12 cellular contexts compared by ENCODE assay signal in the genomic region with DNA sequence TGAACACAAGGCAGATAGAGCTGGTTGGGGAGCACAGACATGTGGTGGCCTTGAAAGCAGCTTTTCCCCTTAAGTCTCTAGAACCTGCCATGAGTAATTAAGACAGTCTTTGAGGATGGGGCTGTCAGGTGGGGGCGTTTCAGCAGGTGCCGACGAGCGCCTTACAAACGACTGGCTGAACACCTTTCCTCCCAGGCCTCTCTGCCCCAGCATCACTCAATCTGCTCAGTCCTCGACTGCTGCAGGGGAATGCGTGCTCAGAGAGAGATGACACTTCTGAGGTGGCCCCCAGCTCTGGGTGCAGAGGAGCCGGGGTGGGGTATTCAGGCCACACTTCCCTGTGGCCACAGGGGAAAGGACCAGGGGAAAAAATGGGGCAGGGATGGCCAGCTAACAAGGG. TPM values are rescaled to one million over a fixed set of nuclear protein-coding genes. Genes with fewer than 3 reads are reported as not detected.
DNase-seq lines count a peak whose midpoint lies in the region; ATAC-seq and TF ChIP-seq lines count a peak whose summit lies in the region.
"Had no signal": no experiment of that assay in that cellular context is flagged by ENCODE, and none has a peak within 500 bp of the region (broad histone marks: within the 10 kb centered on the region; RNA-seq: fewer than 3 reads in every experiment).

No MANE protein-coding gene starts in this region.

- POLR2A ChIA-PET in OCI-LY7 (lab: Charles Lee), result no interaction called here

- peaks cover 79% of the 10 kb centered on the region for H3K36me3 Mint-ChIP-seq in activated T-cell treated with anti-CD3 and anti-CD28 coated beads, Interleukin-2, amount 50 U/mL, for 24 hours (ENCODE audit: low read depth)

- ATAC-seq in lung (ENCODE audit: insufficient read depth, low FRiP score), result no peak
- ATAC-seq: activated CD4-positive, CD25-positive, alpha-beta regulatory T cell treated with anti-CD3 and anti-CD28 coated beads, Interleukin-2, amount 50 U/mL, for 24 hours had no signal

- no peak overlapping the region for H3K4me3 Mint-ChIP-seq in activated T-cell treated with anti-CD3 and anti-CD28 coated beads, Interleukin-2, amount 50 U/mL, for 24 hours
- H3K4me3 Mint-ChIP-seq: naive B cell had no signal

- H3K4me3 ChIP-seq in OCI-LY7 (ENCODE audit: low read depth, low read length, poor library complexity, severe bottlenecking) (no peak overlapping the region), choroid plexus epithelial cell (ENCODE audit: low read depth, low read length) (peak overlapping the region; percentile 53), lung (no peak overlapping the region)

- no peaks in the 10 kb centered on the region for H3K9me3 Mint-ChIP-seq in activated T-cell treated with anti-CD3 and anti-CD28 coated beads, Interleukin-2, amount 50 U/mL, for 24 hours
- H3K9me3 Mint-ChIP-seq: activated T-helper 2 cell treated with anti-CD3 and anti-CD28 coated beads, Interferon-gamma antibody, Interleukin-2, Interleukin-4, amounts not matched to agents 10 μg/mL and 5 μg/mL and 100 μg/mL, durations not matched to agents 14 hours and 24 hours and 36 hours; naive B cell had no signal

- CTCF ChIA-PET in OCI-LY7 (lab: Charles Lee; ENCODE audit: unreplicated experiment), result no interaction called here

- no peak overlapping the region for H3K27ac ChIP-seq in OCI-LY7 (ENCODE audit: low read depth, low read length, poor library complexity, severe bottlenecking)
- peak overlapping the region; percentile 80 to 81 for H3K27ac ChIP-seq in lung (ENCODE audit: low read depth in 1 of 2, low read length in 1 of 2)
- peak overlapping the region; percentile 83 for H3K27ac ChIP-seq in temporal lobe (ENCODE audit: low read depth, low read length)

- H3K9me2 ChIP-seq in OCI-LY7 (ENCODE audit: insufficient read depth, low read length), result no peaks in the 10 kb centered on the region

- H3K27ac Mint-ChIP-seq in activated T-cell treated with anti-CD3 and anti-CD28 coated beads, Interleukin-2, amount 50 U/mL, for 24 hours, result no peak overlapping the region
- H3K27ac Mint-ChIP-seq: activated T-helper 2 cell treated with anti-CD3 and anti-CD28 coated beads, Interferon-gamma antibody, Interleukin-2, Interleukin-4, amounts not matched to agents 10 μg/mL and 5 μg/mL and 100 μg/mL, durations not matched to agents 14 hours and 24 hours and 36 hours had no signal

- H3K4me1 ChIP-seq in OCI-LY7 (ENCODE audit: insufficient read depth, low read length, poor library complexity, severe bottlenecking) (no peaks in the 10 kb centered on the region), lung (ENCODE audit: control insufficient read depth in 2 of 2, insufficient read depth in 2 of 2, low read length in 2 of 2) (peaks cover 6 to 11% of the 10 kb centered on the region in 2 donors)

- H3K27me3 ChIP-seq in lung (ENCODE audit: control insufficient read depth, insufficient read depth), result no peaks in the 10 kb centered on the region

- WGBS in lung, 2 donors, result 87 to 92% methylated on average over 8 of the region's 8 CpGs

- no peak overlapping the region for H3K4me2 ChIP-seq in OCI-LY7 (ENCODE audit: low read length)

- TSS peak; percentile 49 for BruUV-seq in OCI-LY7 (replicated peaks; lab: Mats Ljungman, UMichigan)

- peaks cover 85% of the 10 kb centered on the region for H3K36me3 ChIP-seq in OCI-LY7 (ENCODE audit: insufficient read depth, low read length)
- H3K36me3 ChIP-seq in lung (ENCODE audit: control insufficient read depth in 2 of 2, insufficient read depth in 2 of 2, low read length in 2 of 2), result peaks cover 22 to 49% of the 10 kb centered on the region in 2 donors

- intact Hi-C loops in OCI-LY7 (cut with micrococcal nuclease; ENCODE audit: unreplicated experiment), result no loop called here

- H3K9me3 ChIP-seq in OCI-LY7 (ENCODE audit: low read length), result no peaks in the 10 kb centered on the region
- H3K9me3 ChIP-seq in lung (ENCODE audit: control insufficient read depth in 2 of 2, insufficient read depth in 1 of 2, low read length in 1 of 2), result no peaks in the 10 kb centered on the region

- TF ChIP-seq CTCF in OCI-LY7 (conservative IDR thresholded peaks at IDR 0.05; ENCODE audit: low read length) (no peak), choroid plexus epithelial cell (conservative IDR thresholded peaks at IDR 0.05; ENCODE audit: low read depth, low read length) (no peak), lung (IDR thresholded peaks at IDR 0.05; ENCODE audit: control extremely low read depth, extremely low read depth) (no peak)

- H3K79me2 ChIP-seq in OCI-LY7 (ENCODE audit: insufficient read depth, low read depth, low read length), result peaks cover 25% of the 10 kb centered on the region

- H4K20me1 ChIP-seq in OCI-LY7 (ENCODE audit: insufficient read depth, low read length), result peaks cover 4% of the 10 kb centered on the region; the same call in 1 of the 2 replicates

- H3K4me1 Mint-ChIP-seq in activated T-cell treated with anti-CD3 and anti-CD28 coated beads, Interleukin-2, amount 50 U/mL, for 24 hours (ENCODE audit: low read depth), result peaks cover 17% of the 10 kb centered on the region

- no peaks in the 10 kb centered on the region for H3K27me3 Mint-ChIP-seq in activated T-cell treated with anti-CD3 and anti-CD28 coated beads, Interleukin-2, amount 50 U/mL, for 24 hours
- H3K27me3 Mint-ChIP-seq: naive B cell had no signal

- DNase-seq in OCI-LY7 (ENCODE audit: low spot score), result no peak
- DNase-seq in choroid plexus epithelial cell (ENCODE audit: low read depth), result no peak
- DNase-seq in lung (ENCODE audit: low spot score), result no peak
- DNase-seq in NCI-H1105 (lab: John Stamatoyannopoulos, UW), result no peak
- DNase-seq in activated T-cell treated with anti-CD3 and anti-CD28 coated beads, Interleukin-2, amount 50 U/mL, for 24 hours, result no peak
- DNase-seq in NK-92 treated with Interleukin-12 subunit alpha and Interleukin-12 subunit beta, amount 100 ng/mL, for 24 hours (lab: John Stamatoyannopoulos, UW), result no peak
- DNase-seq in NCI-H1694 (lab: John Stamatoyannopoulos, UW), result no peak
- DNase-seq: naive B cell, NCI-H2171 treated with DMSO at 0.1 percent for 48 hours had no signal

- no peak overlapping the region for H2AFZ ChIP-seq in OCI-LY7 (ENCODE audit: low read length)

RNA-seq across cellular contexts. Expression of a gene that starts 8.1 kb away (rescaled TPM):
- total RNA-seq in OCI-LY7 (2014; rRNA removed; shearing (Covaris generic)), result 34.8 and 42.1 TPM in 2 replicates
- total RNA-seq in OCI-LY7 (2022) (33.9 and 39.9 TPM in 2 replicates), lung (10 to 100 TPM; 10.2 to 22.0 TPM), temporal lobe (5.2 TPM)
- 10 to 100 TPM in 1 of 2 donors, 1 to 10 TPM in 1; 9.0 to 13.0 TPM for polyA plus RNA-seq in lung

RNA-seq across cellular contexts. Expression of a gene that starts 23.2 kb away (rescaled TPM):
- total RNA-seq in OCI-LY7 (2014; rRNA removed; shearing (Covaris generic)), result 63.4 and 77.0 TPM in 2 replicates
- 92.7 and 96.9 TPM in 2 replicates for total RNA-seq in OCI-LY7 (2022)
- total RNA-seq in lung, result 100 to 1,000 TPM in 1 of 2 donors, 10 to 100 TPM in 1; 54.3 to 128 TPM
- 10 to 100 TPM; 55.2 to 67.6 TPM for polyA plus RNA-seq in lung
- 78.2 TPM for total RNA-seq in temporal lobe

RNA-seq across cellular contexts. Expression of a gene that starts 31.1 kb away (rescaled TPM):
- 2.3 and 3.0 TPM in 2 replicates for total RNA-seq in OCI-LY7 (2014; rRNA removed; shearing (Covaris generic))
- total RNA-seq in OCI-LY7 (2022) (8.4 and 9.1 TPM in 2 replicates), lung (1 to 10 TPM; 1.7 to 2.0 TPM), temporal lobe (36.6 TPM)
- polyA plus RNA-seq in lung, result 1 to 10 TPM in 1 of 2 donors, under 1 TPM in 1; 0.71 to 1.2 TPM

RNA-seq across cellular contexts. Expression of a gene that starts 58.6 kb away (rescaled TPM):
- 28.4 and 42.1 TPM in 2 replicates for total RNA-seq in OCI-LY7 (2014; rRNA removed; shearing (Covaris generic))
- total RNA-seq in OCI-LY7 (2022) (37.2 and 47.3 TPM in 2 replicates), lung (10 to 100 TPM; 14.6 to 24.5 TPM), temporal lobe (3.2 TPM)
- polyA plus RNA-seq in lung, result 10 to 100 TPM; 16.3 to 22.9 TPM
